In the genomic region with DNA sequence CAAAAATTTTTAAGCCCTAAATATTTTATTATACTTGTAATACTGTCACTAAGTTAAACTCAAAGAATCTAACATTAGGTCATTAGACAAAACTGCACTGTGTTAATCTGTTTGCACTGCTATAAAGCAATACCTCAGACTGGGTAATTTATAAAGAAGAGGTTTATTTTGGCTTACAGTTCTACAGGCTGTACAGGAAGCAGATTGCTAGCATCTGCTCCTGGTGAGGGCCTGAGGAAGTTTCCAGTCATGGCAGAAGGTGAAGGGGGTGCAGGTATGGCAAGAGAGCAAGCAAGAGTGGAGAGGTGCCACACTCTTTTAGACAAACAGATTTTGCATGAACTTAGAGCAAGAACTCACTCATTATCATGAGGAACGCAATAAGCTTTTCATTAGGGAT, we compare ENCODE assay signal across 16 cellular contexts.
DNase-seq lines count a peak whose midpoint lies in the region; TF ChIP-seq lines count a peak whose summit lies in the region.
"Had no signal": no experiment of that assay in that cellular context is flagged by ENCODE, and none has a peak within 500 bp of the region (broad histone marks: within the 10 kb centered on the region; RNA-seq: fewer than 3 reads in every experiment).

No MANE protein-coding gene starts in this region.

- no peaks in the 10 kb centered on the region for H3K27me3 Mint-ChIP-seq in progenitor cell of endocrine pancreas
- H3K27me3 Mint-ChIP-seq: CD4-positive, alpha-beta memory T cell had no signal

- peaks cover 12% of the 10 kb centered on the region for H3K4me1 Mint-ChIP-seq in progenitor cell of endocrine pancreas (ENCODE audit: low read depth)

- H3K27ac Mint-ChIP-seq in progenitor cell of endocrine pancreas: peak overlapping the region; percentile 52
- H3K27ac Mint-ChIP-seq: CD4-positive, alpha-beta memory T cell had no signal

- no peak for TF ChIP-seq CTCF in progenitor cell of endocrine pancreas (IDR thresholded peaks at IDR 0.05; ENCODE audit: unreplicated experiment)

- H3K9me3 Mint-ChIP-seq in progenitor cell of endocrine pancreas (ENCODE audit: low read depth): peaks cover 32% of the 10 kb centered on the region

- peaks cover 26% of the 10 kb centered on the region for H3K36me3 Mint-ChIP-seq in progenitor cell of endocrine pancreas (ENCODE audit: insufficient read depth)

- H3K4me3 Mint-ChIP-seq in progenitor cell of endocrine pancreas (ENCODE audit: low read depth): no peak overlapping the region
- H3K4me3 Mint-ChIP-seq: CD4-positive, alpha-beta memory T cell had no signal

- DNase-seq in SHP77 treated with DMSO at 0.1 percent for 48 hours (lab: John Stamatoyannopoulos, UW) (peak; percentile 6), SHP77 (lab: John Stamatoyannopoulos, UW) (no peak), NCI-H2081 treated with DMSO at 0.1 percent for 48 hours (lab: John Stamatoyannopoulos, UW) (peak; percentile 17), progenitor cell of endocrine pancreas (ENCODE audit: low spot score, unreplicated experiment) (no peak), epidermal melanocyte (ENCODE audit: insufficient read length, low spot score) (no peak), HPDE6-E6E7 (ENCODE audit: extremely low spot score) (no peak)
- DNase-seq: C1 segment of cervical spinal cord; Calu3; CD4-positive, alpha-beta memory T cell; COR-L47; DMS53; DMS79 treated with DMSO at 0.1 percent for 48 hours; GF-D8; GM23248; H7; HCEC 1CT had no signal

Comparison
In these comparisons a context has a peak if more than half of its experiments do, and no peak if none do; other contexts are left out.
1. DNase-seq: peak in SHP77 treated with DMSO at 0.1 percent for 48 hours (single experiment) and NCI-H2081 treated with DMSO at 0.1 percent for 48 hours (single experiment); none in SHP77 (0 of 2), progenitor cell of endocrine pancreas (single experiment), epidermal melanocyte (single experiment) and HPDE6-E6E7 (single experiment).